Comparison of ENCODE assay signal across 4 cellular contexts in the genomic region with DNA sequence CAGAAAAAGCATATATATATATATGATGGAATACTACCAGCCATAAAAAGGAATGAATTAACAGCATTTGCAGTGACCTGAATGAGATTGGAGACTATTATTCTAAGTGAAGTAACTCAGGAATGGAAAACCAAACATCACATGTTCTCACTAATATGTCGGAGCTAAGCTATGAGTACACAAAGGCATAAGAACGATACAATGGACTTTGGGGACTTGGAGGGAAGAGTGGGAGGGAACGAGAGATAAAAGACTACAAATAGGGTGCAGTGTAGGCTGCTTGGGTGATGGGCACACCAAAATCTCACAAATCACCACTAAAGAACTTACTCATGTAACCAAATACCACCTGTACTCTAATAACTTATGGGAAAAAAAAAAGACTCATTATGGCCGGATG. TPM values are rescaled to one million over a fixed set of nuclear protein-coding genes. Genes with fewer than 3 reads are reported as not detected.
DNase-seq lines count a peak whose midpoint lies in the region; ATAC-seq, FAIRE-seq and TF ChIP-seq lines count a peak whose summit lies in the region.
"Not testable (repeated sequence)": the region's sequence is repeated elsewhere in the genome, so short reads cannot be mapped to it uniquely, and the experiment has no call there.
"Had no signal": no experiment of that assay in that cellular context is flagged by ENCODE, and none has a peak within 500 bp of the region (broad histone marks: within the 10 kb centered on the region; RNA-seq: fewer than 3 reads in every experiment).

No MANE protein-coding gene starts in this region.

- in situ Hi-C loops in HepG2 (cut with HindIII; ENCODE audit: extremely low pct_ligation_motif_present, low pct_unique_long_range_greater_than_20kb) = not testable (repeated sequence)

- H3K9me3 ChIP-seq in hepatocyte (ENCODE audit: low read depth); HepG2 (ENCODE audit: low read length): not testable (repeated sequence)

- H3K36me3 ChIP-seq in hepatocyte (replicated peaks; ENCODE audit: insufficient read depth, low read depth); HepG2 (replicated peaks in 1 of 2; ENCODE audit: control insufficient read depth in 1 of 2, insufficient read depth in 2 of 2, low read length in 2 of 2): not testable (repeated sequence)

- H3K79me2 ChIP-seq in hepatocyte; HepG2 (ENCODE audit: insufficient read depth, low read length): not testable (repeated sequence)

- not testable (repeated sequence) for H3K27me3 ChIP-seq in hepatocyte; HepG2 (ENCODE audit: control insufficient read depth in 1 of 2, insufficient read depth in 2 of 2, low read length in 2 of 2)

- TF ChIP-seq RAD21 in HepG2 (CRISPR knock-in tag; IDR thresholded peaks at IDR 0.05) = not testable (repeated sequence)

- H3K27ac ChIP-seq in hepatocyte = peak overlapping the region; percentile 76
- H3K27ac ChIP-seq in HepG2 (ENCODE audit: extremely low read length, insufficient read depth, low read length) = not testable (repeated sequence)

- intact Hi-C loops in HepG2 (cut with micrococcal nuclease; ENCODE audit: unreplicated experiment) = not testable (repeated sequence)

- not testable (repeated sequence) for H3K4me2 ChIP-seq in hepatocyte; HepG2 (ENCODE audit: low read depth, low read length)

- CTCF ChIA-PET in HepG2 (lab: Yijun Ruan, JAX; ENCODE audit: low intra/inter-chr PET ratio, low total read pairs) = not testable (repeated sequence)

- TF ChIP-seq EP300 in HepG2 (IDR thresholded peaks at IDR 0.05; ENCODE audit: low read depth in 2 of 2, low read length in 2 of 2); HepG2 (CRISPR knock-in tag; IDR thresholded peaks at IDR 0.05; ENCODE audit: borderline replicate concordance): not testable (repeated sequence)

- POLR2A ChIA-PET in HepG2 (lab: Yijun Ruan, JAX) = not testable (repeated sequence)

- not testable (repeated sequence) for TF ChIP-seq POLR2A in HepG2 (IDR thresholded peaks at IDR 0.05; ENCODE audit: insufficient read depth in 1 of 2, low read depth in 2 of 2, low read length in 2 of 2)

- ATAC-seq in HepG2 = not testable (repeated sequence)

- not testable (repeated sequence) for BruUV-seq in HepG2 (replicated peaks; lab: Mats Ljungman, UMichigan)

- H4K20me1 ChIP-seq in hepatocyte (ENCODE audit: insufficient read depth, poor library complexity, severe bottlenecking); HepG2 (ENCODE audit: insufficient read depth, low read length): not testable (repeated sequence)

- not testable (repeated sequence) for H3K4me3 ChIP-seq in hepatocyte; HepG2 (replicated peaks in 1 of 3; ENCODE audit: insufficient read depth in 1 of 3, low read depth in 2 of 3, low read length in 3 of 3)

- not testable (repeated sequence) for H3K4me1 ChIP-seq in hepatocyte (ENCODE audit: insufficient read depth)
- peaks cover 24% of the 10 kb centered on the region for H3K4me1 ChIP-seq in HepG2 (ENCODE audit: insufficient read depth, low read length)

- H3K9ac ChIP-seq in HepG2 (ENCODE audit: insufficient read depth, low read depth, low read length) = not testable (repeated sequence)

- 58% methylated on average over 4 of the region's 4 CpGs for WGBS in hepatocyte (ENCODE audit: low lambda C conversion rate, missing lambda C conversion rate)
- WGBS in HepG2 (ENCODE audit: low lambda C conversion rate) = 0% methylated on average over 4 of the region's 4 CpGs

- DNase-seq in HT1080 (ENCODE audit: low read depth) (peak; percentile 75), HepG2 (ENCODE audit: low spot score) (peak; percentile 85)
- not testable (repeated sequence) for DNase-seq in hepatocyte (ENCODE audit: low spot score)

- not testable (repeated sequence) for H3K9me2 ChIP-seq in hepatocyte (replicated peaks; ENCODE audit: insufficient read depth)

- not testable (repeated sequence) for H2AFZ ChIP-seq in hepatocyte
- peak overlapping the region; percentile 27 for H2AFZ ChIP-seq in HepG2 (ENCODE audit: low read length)

- FAIRE-seq in HepG2 (lab: Jason Lieb, UNC) = not testable (repeated sequence)

- not testable (repeated sequence) for TF ChIP-seq CTCF in hepatocyte (IDR thresholded peaks at IDR 0.05; ENCODE audit: poor library complexity); HepG2 (CRISPR knock-in tag; IDR thresholded peaks at IDR 0.05)

TF ChIP-seq in HepG2, 621 proteins besides CTCF, POLR2A, EP300 and RAD21:
- TF ChIP-seq ZNF644 (CRISPR knock-in tag; IDR thresholded peaks at IDR 0.05; ENCODE audit: low read depth) (0 out of 2 replicates have a peak, but pooled peaks have one; percentile 51), SOX13 (CRISPR knock-in tag; conservative IDR thresholded peaks at IDR 0.05 in 1 of 2, IDR thresholded peaks at IDR 0.05 in 1 of 2) (peak in 1 of 2 experiments; percentile 74; a peak in 2 of 4 replicates), SOX5 (CRISPR knock-in tag; IDR thresholded peaks at IDR 0.05; ENCODE audit: borderline replicate concordance) (peak; percentile 47; the same call in 1 of the 2 replicates), SP5 (CRISPR knock-in tag; IDR thresholded peaks at IDR 0.05; ENCODE audit: borderline replicate concordance, low read depth) (peak; percentile 45; the same call in 1 of the 2 replicates), FOXA1 (CRISPR knock-in tag; IDR thresholded peaks at IDR 0.05) (peak; percentile 38; the same call in 1 of the 2 replicates)
- TF ChIP-seq SOX13, FOXA1 (IDR thresholded peaks at IDR 0.05): not testable (repeated sequence)
- TF ChIP-seq, protein P1, sequence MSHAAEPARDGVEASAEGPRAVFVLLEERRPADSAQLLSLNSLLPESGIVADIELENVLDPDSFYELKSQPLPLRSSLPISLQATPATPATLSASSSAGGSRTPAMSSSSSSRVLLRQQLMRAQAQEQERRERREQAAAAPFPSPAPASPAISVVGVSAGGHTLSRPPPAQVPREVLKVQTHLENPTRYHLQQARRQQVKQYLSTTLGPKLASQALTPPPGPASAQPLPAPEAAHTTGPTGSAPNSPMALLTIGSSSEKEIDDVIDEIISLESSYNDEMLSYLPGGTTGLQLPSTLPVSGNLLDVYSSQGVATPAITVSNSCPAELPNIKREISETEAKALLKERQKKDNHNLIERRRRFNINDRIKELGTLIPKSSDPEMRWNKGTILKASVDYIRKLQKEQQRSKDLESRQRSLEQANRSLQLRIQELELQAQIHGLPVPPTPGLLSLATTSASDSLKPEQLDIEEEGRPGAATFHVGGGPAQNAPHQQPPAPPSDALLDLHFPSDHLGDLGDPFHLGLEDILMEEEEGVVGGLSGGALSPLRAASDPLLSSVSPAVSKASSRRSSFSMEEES (CRISPR knock-in tag; IDR thresholded peaks at IDR 0.05) = peak; percentile 40; the same call in 1 of the 2 replicates

RNA-seq across cellular contexts. Expression of a gene that starts 26.3 kb away (rescaled TPM):
- 18.9 and 19.8 TPM in 2 replicates for total RNA-seq in HT1080 (2014; rRNA removed; shearing (Covaris generic))
- 16.1 and 21.8 TPM in 2 replicates for polyA plus RNA-seq in HT1080 (2015; cell fraction: cytosol; rRNA removed)
- 115 and 121 TPM in 2 replicates for polyA plus RNA-seq in HT1080 (2015; cell fraction: nucleus; rRNA removed)
- total RNA-seq in hepatocyte (24.0 and 27.9 TPM in 2 replicates), HepG2 (2016; rRNA removed; fragmentation: Illumina TruSeq; extraction: Trizol) (13.1 and 18.2 TPM in 2 replicates)
- polyA plus RNA-seq in hepatocyte (22.1 and 24.9 TPM in 2 replicates), HepG2 (2011; rRNA removed) (22.1 and 28.0 TPM in 2 replicates)
- total RNA-seq in HepG2 (2016; cell fraction: cytosol; rRNA removed; fragmentation: Illumina TruSeq; extraction: Trizol; ENCODE audit: low read depth) = 4.1 and 4.9 TPM in 2 replicates
- total RNA-seq in HepG2 (2016; cell fraction: insoluble cytoplasmic fraction; rRNA removed; fragmentation: Illumina TruSeq; extraction: Trizol) = 10.5 and 19.8 TPM in 2 replicates
- 7.0 and 7.8 TPM in 2 replicates for total RNA-seq in HepG2 (2016; cell fraction: membrane; rRNA removed; fragmentation: Illumina TruSeq; extraction: Trizol)
- total RNA-seq in HepG2 (2016; cell fraction: nucleus; rRNA removed; fragmentation: Illumina TruSeq; extraction: Trizol) = 22.7 and 28.6 TPM in 2 replicates
- polyA plus RNA-seq in HepG2 (2011; cell fraction: cytosol; rRNA removed) = 5.6 and 9.5 TPM in 2 replicates
- 92.5 and 147 TPM in 2 replicates for polyA plus RNA-seq in HepG2 (2011; cell fraction: nucleus; rRNA removed)
- polyA plus RNA-seq in HepG2 (2012) = 14.2 and 17.3 TPM in 2 replicates
- polyA plus RNA-seq in HepG2 (2016; cell fraction: cytosol; fragmentation: Illumina TruSeq; extraction: Trizol; ENCODE audit: low read depth) = 2.1 and 2.2 TPM in 2 replicates
- polyA plus RNA-seq in HepG2 (2016; cell fraction: insoluble cytoplasmic fraction; fragmentation: Illumina TruSeq; extraction: Trizol; ENCODE audit: low read depth) = 12.5 and 14.6 TPM in 2 replicates
- polyA plus RNA-seq in HepG2 (2016; cell fraction: membrane; fragmentation: Illumina TruSeq; extraction: Trizol; ENCODE audit: low read depth) = 6.0 and 6.2 TPM in 2 replicates
- polyA plus RNA-seq in HepG2 (2016; cell fraction: nucleus; fragmentation: Illumina TruSeq; extraction: Trizol; ENCODE audit: insufficient read depth, low read depth) = 62.2 and 63.8 TPM in 2 replicates
- polyA minus RNA-seq in HepG2 (2011; rRNA and poly(A)+ RNA removed; ENCODE audit: low replicate concordance) = 14.1 and 41.2 TPM in 2 replicates
- polyA minus RNA-seq in HepG2 (2011; cell fraction: cytosol; rRNA and poly(A)+ RNA removed) = 7.6 and 10.5 TPM in 2 replicates
- 27.8 and 33.2 TPM in 2 replicates for polyA minus RNA-seq in HepG2 (2011; cell fraction: nucleus; rRNA and poly(A)+ RNA removed)
- polyA plus RNA-seq: CD4-positive, alpha-beta memory T cell had no signal
